ENCODE assay signal across 23 cellular contexts in genomic region chr6:14263881-14264424, GRCh38.
"Had no signal": no experiment of that assay in that cellular context is flagged by ENCODE, and none has a peak within 500 bp of the region (broad histone marks: within the 10 kb centered on the region; RNA-seq: fewer than 3 reads in every experiment).

No MANE protein-coding gene starts in this region.

- H3K4me1 ChIP-seq: gastrocnemius medialis, heart left ventricle, lower lobe of right lung, prostate gland, right atrium auricular region, sigmoid colon, testis, tibial artery had no signal

- DNase-seq: dermis blood vessel endothelial cell; effector memory CD8-positive, alpha-beta T cell; foreskin fibroblast; gastrocnemius medialis; heart left ventricle; hippocampal formation; immature natural killer cell; islet precursor cell; left ventricle myocardium superior; lower lobe of right lung; mucosa of descending colon; naive B cell; sigmoid colon; stimulated activated CD4-positive, alpha-beta T cell treated with anti-CD3 and anti-CD28 coated beads, Interleukin-4, amount 100 ng/mL, for 4 hours; stimulated activated naive CD8-positive, alpha-beta T cell treated with anti-CD3 and anti-CD28 coated beads, Interleukin-15, Interleukin-2, amounts not matched to agents 100 U/mL and 50 U/mL, for 24 hours; substantia nigra; testis; tibial artery had no signal

- H3K4me3 ChIP-seq: coronary artery, gastrocnemius medialis, heart left ventricle, lower lobe of right lung, mucosa of descending colon, prostate gland, right atrium auricular region, sigmoid colon, testis, tibial artery had no signal

- H3K27me3 ChIP-seq: gastrocnemius medialis, heart left ventricle, neutrophil, right atrium auricular region, sigmoid colon, testis, tibial artery had no signal

- H3K9me3 ChIP-seq: neutrophil, prostate gland, testis had no signal

- FAIRE-seq: urothelium cell line had no signal

- H3K36me3 ChIP-seq: gastrocnemius medialis, heart left ventricle, lower lobe of right lung, neutrophil, prostate gland, right atrium auricular region, sigmoid colon, tibial artery had no signal

- H3K27ac ChIP-seq: coronary artery, gastrocnemius medialis, heart left ventricle, lower lobe of right lung, neutrophil, prostate gland, right atrium auricular region, sigmoid colon, testis, tibial artery had no signal
